ENCODE assay signal across 11 cellular contexts in genomic region chr2:102939207-102939606, GRCh38.
"Had no signal": no experiment of that assay in that cellular context is flagged by ENCODE, and none has a peak within 500 bp of the region (broad histone marks: within the 10 kb centered on the region; RNA-seq: fewer than 3 reads in every experiment).

No MANE protein-coding gene starts in this region.

- ATAC-seq: GM23338, HCT116 had no signal

- H3K4me3 ChIP-seq: GM23248, GM23338, HAP-1 had no signal

- H2AFZ ChIP-seq: GM23248, GM23338 had no signal

- H3K9ac ChIP-seq: GM23248 had no signal

- DNase-seq: GM23248, GOT3, H7, H9, HCEC 1CT, HFFc6 had no signal

- H3K4me1 ChIP-seq: HAP-1 had no signal

- H3K36me3 ChIP-seq: HAP-1 had no signal

- H3K4me2 ChIP-seq: GM23338 had no signal

- H3K27ac ChIP-seq: GM23248 had no signal

- FAIRE-seq: H1, H54 had no signal

- H3K9me3 ChIP-seq: HAP-1 had no signal
